30 cellular contexts compared by ENCODE assay signal in the genomic region with DNA sequence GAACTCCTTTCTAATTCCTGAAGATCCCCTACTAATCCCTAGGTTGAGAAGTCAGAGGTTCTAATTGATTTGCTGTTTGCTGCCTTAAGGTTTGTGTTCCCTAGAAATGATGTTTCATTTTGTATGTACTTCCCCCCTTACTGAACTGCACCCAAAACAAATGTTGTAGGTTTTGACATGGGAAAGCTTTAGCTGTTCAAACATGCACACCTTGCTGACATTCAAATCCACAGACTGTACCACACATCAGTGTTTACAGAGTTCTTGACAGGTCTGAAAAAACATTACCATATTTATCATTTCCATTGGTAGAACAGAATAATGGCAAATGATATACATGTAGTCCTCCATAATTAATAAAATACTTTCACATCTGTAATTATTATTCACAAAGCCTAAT. TPM values are rescaled to one million over a fixed set of nuclear protein-coding genes. Genes with fewer than 3 reads are reported as not detected.
"Had no signal": no experiment of that assay in that cellular context is flagged by ENCODE, and none has a peak within 500 bp of the region (broad histone marks: within the 10 kb centered on the region; RNA-seq: fewer than 3 reads in every experiment).

No MANE protein-coding gene starts in this region.

- ATAC-seq: activated CD4-positive, alpha-beta T cell treated with anti-CD3 and anti-CD28 coated beads for 36 hours; activated CD8-positive, alpha-beta memory T cell treated with anti-CD3 and anti-CD28 coated beads, Interleukin-2, amount 10 ng/mL, durations not matched to agents 7 days and 5 days; activated CD8-positive, alpha-beta T cell treated with anti-CD3 and anti-CD28 coated beads, Interleukin-2, amount 10 ng/mL, durations not matched to agents 7 days and 5 days; activated naive CD4-positive, alpha-beta T cell treated with anti-CD3 and anti-CD28 coated beads, Interleukin-2, amount 50 U/mL, for 72 hours had no signal

- FAIRE-seq: frontal cortex had no signal

- H3K4me1 ChIP-seq: adrenal gland, breast epithelium, colonic mucosa had no signal

- H3K27me3 ChIP-seq: adrenal gland, breast epithelium, cardiac muscle cell, colonic mucosa had no signal

- H3K4me3 ChIP-seq: adrenal gland, breast epithelium, cardiac muscle cell, colonic mucosa had no signal

- DNase-seq: activated CD4-positive, alpha-beta memory T cell treated with anti-CD3 and anti-CD28 coated beads for 36 hours; activated CD4-positive, alpha-beta T cell treated with anti-CD3 and anti-CD28 coated beads for 36 hours; activated CD4-positive, alpha-beta T cell treated with anti-CD3 and anti-CD28 coated beads, Interleukin-2, amount 10 ng/mL, durations not matched to agents 24 days and 14 days; activated CD4-positive, CD25-positive, alpha-beta regulatory T cell; activated CD4-positive, CD25-positive, alpha-beta regulatory T cell treated with anti-CD3 and anti-CD28 coated beads, Interleukin-2, amount 50 U/mL, for 72 hours; activated CD8-positive, alpha-beta memory T cell treated with anti-CD3 and anti-CD28 coated beads, Interleukin-2, amount 10 ng/mL, durations not matched to agents 7 days and 5 days; activated CD8-positive, alpha-beta memory T cell treated with anti-CD3 and anti-CD28 coated beads, Interleukin-2, amount 50 U/mL, for 4 hours; activated CD8-positive, alpha-beta T cell treated with anti-CD3 and anti-CD28 coated beads, Interleukin-2, amount 10 ng/mL, durations not matched to agents 7 days and 5 days; activated gamma-delta T cell; activated naive CD4-positive, alpha-beta T cell; activated naive CD4-positive, alpha-beta T cell treated with anti-CD3 and anti-CD28 coated beads, Interleukin-2, amount 10 ng/mL, durations not matched to agents 7 days and 5 days; activated T-cell treated with anti-CD3 and anti-CD28 coated beads, Interleukin-2, amount 50 U/mL, for 1 hour; activated T-cell treated with anti-CD3 and anti-CD28 coated beads, Interleukin-2, amount 50 U/mL, for 48 hours; adrenal gland; amygdala; aorta; central memory CD4-positive, alpha-beta T cell; cerebellar nuclear complex; colonic mucosa; effector CD8-positive, alpha-beta T cell; foreskin fibroblast; head of caudate nucleus; T-helper 2 cell had no signal

- H3K36me3 ChIP-seq: adrenal gland, breast epithelium, cardiac muscle cell, colonic mucosa had no signal

- H3K27ac ChIP-seq: adrenal gland, breast epithelium, cardiac muscle cell, colonic mucosa had no signal

- H3K9me3 ChIP-seq: adrenal gland, breast epithelium, colonic mucosa had no signal

RNA-seq across cellular contexts. Expression of a gene that starts 18.2 kb away (rescaled TPM):
- total RNA-seq: activated CD4-positive, alpha-beta memory T cell treated with anti-CD3 and anti-CD28 coated beads for 36 hours; activated CD4-positive, alpha-beta T cell treated with anti-CD3 and anti-CD28 coated beads, Interleukin-2, amount 10 ng/mL, durations not matched to agents 24 days and 14 days; activated CD8-positive, alpha-beta memory T cell treated with anti-CD3 and anti-CD28 coated beads for 36 hours; activated CD8-positive, alpha-beta memory T cell treated with anti-CD3 and anti-CD28 coated beads, Interleukin-2, amount 10 ng/mL, durations not matched to agents 7 days and 5 days; activated CD8-positive, alpha-beta T cell treated with anti-CD3 and anti-CD28 coated beads, Interleukin-2, amount 10 ng/mL, durations not matched to agents 7 days and 5 days; activated naive CD4-positive, alpha-beta T cell treated with anti-CD3 and anti-CD28 coated beads, Interleukin-2, amount 50 U/mL, for 72 hours; activated T-helper 1 cell treated with anti-CD3 and anti-CD28 coated beads, Interleukin-12 subunit alpha, Interleukin-12 subunit beta, Interleukin-2, Interleukin-4 antibody, amounts not matched to agents 30 ng/mL and 10 ng/mL and 1 ng/mL, durations not matched to agents 14 hours and 24 hours and 36 hours; T-helper 1 cell treated with Interleukin-12 subunit alpha and Interleukin-12 subunit beta and Interleukin-4 antibody, amounts not matched to agents 30 ng/mL and 1 ng/mL, for 36 hours had no signal
